In genomic region chr16:73023752-73024570, GRCh38 we compare ENCODE assay signal across 28 cellular contexts. TPM values are rescaled to one million over a fixed set of nuclear protein-coding genes. Genes with fewer than 3 reads are reported as not detected.
A peak's percentile ranks its signal among the peaks of the same experiment; 100 is the strongest.
DNase-seq lines count a peak whose midpoint lies in the region; ATAC-seq and TF ChIP-seq lines count a peak whose summit lies in the region.
"Had no signal": no experiment of that assay in that cellular context is flagged by ENCODE, and none has a peak within 500 bp of the region (broad histone marks: within the 10 kb centered on the region; RNA-seq: fewer than 3 reads in every experiment).

No MANE protein-coding gene starts in this region.

- DNase-seq in RWPE1 (ENCODE audit: low spot score) (no peak), kidney tubule cell (ENCODE audit: low spot score) (peak; percentile 33), sciatic nerve (ENCODE audit: low spot score) (peak; percentile 45), SHP77 (lab: John Stamatoyannopoulos, UW) (no peak), amniotic stem cell (lab: John Stamatoyannopoulos, UW) (no peak), 8988T (no peak)
- DNase-seq in activated CD4-positive, alpha-beta T cell treated with anti-CD3 and anti-CD28 coated beads for 1 hour = no peak
- DNase-seq: activated CD4-positive, alpha-beta T cell treated with anti-CD3 and anti-CD28 coated beads, Interleukin-2, amount 50 U/mL, for 4 hours; activated naive CD4-positive, alpha-beta T cell treated with Interleukin-2 at 50 U/mL for 16 hours; activated T-cell treated with anti-CD3 and anti-CD28 coated beads, Interleukin-2, amount 50 U/mL, for 48 hours; DMS53; dorsolateral prefrontal cortex; H7; Kasumi-1; kidney glomerular epithelial cell; NCI-H1436; NCI-H2081 treated with DMSO at 0.1 percent for 48 hours; NCI-H82; ovary; retina; stimulated activated naive CD8-positive, alpha-beta T cell treated with anti-CD3 and anti-CD28 coated beads, Interleukin-15, Interleukin-2, amounts not matched to agents 100 U/mL and 50 U/mL, for 24 hours had no signal

- H3K36me3 ChIP-seq in HEK293 (ENCODE audit: control insufficient read depth in 2 of 2, insufficient read depth in 1 of 2, low read length in 2 of 2) = no peaks in the 10 kb centered on the region
- H3K36me3 ChIP-seq: BLaER1, gastroesophageal sphincter, ovary had no signal

- peaks cover 20% of the 10 kb centered on the region for H3K4me1 ChIP-seq in HEK293 (ENCODE audit: control insufficient read depth, insufficient read depth, low read length)
- H3K4me1 ChIP-seq: BLaER1 had no signal

- intact Hi-C loops in sciatic nerve (cut with DNase I) = no loop called here

- CTCF ChIA-PET in HEK293 (lab: Yijun Ruan, JAX) (interaction anchor here (0.7 to 1.6 kb wide), 4 partner anchors 8 to 167 kb away, joined by 3 to 5 read pairs (median 3); no protein-coding TSS in a partner anchor), RWPE1 (lab: Yijun Ruan, JAX) (interaction anchor here (0.6 kb wide), 1 partner anchor 35 kb away, joined by 3 read pairs; no protein-coding TSS in a partner anchor)

- H3K27ac ChIP-seq in HEK293 (ENCODE audit: extremely low read depth, low read depth, low read length) = no peak overlapping the region
- peak overlapping the region; percentile 22; the same call in 1 of the 2 replicates for H3K27ac ChIP-seq in RWPE1
- H3K27ac ChIP-seq: BLaER1, dorsolateral prefrontal cortex, ovary, SK-N-MC had no signal

- ATAC-seq in sciatic nerve = no peak
- ATAC-seq: gastroesophageal sphincter; natural killer cell treated with Interleukin-12 subunit alpha and Interleukin-12 subunit beta and Interleukin-15 and Interleukin-18, amount 100 ng/mL, for 72 hours; stimulated activated naive CD8-positive, alpha-beta T cell treated with anti-CD3 and anti-CD28 coated beads, Interleukin-15, Interleukin-2, amounts not matched to agents 100 U/mL and 50 U/mL, for 24 hours had no signal

- POLR2A ChIA-PET in HEK293 (lab: Yijun Ruan, JAX) (no interaction called here), RWPE1 (lab: Yijun Ruan, JAX; ENCODE audit: low non-redundant PET) (no interaction called here)

- H3K4me3 ChIP-seq in HEK293 (ENCODE audit: low read depth, low read length) = no peak overlapping the region
- H3K4me3 ChIP-seq: BLaER1, dorsolateral prefrontal cortex, gastroesophageal sphincter, lung, ovary, SK-N-MC, smooth muscle cell had no signal

- H3K9me3 ChIP-seq in HEK293 (ENCODE audit: control insufficient read depth, insufficient read depth, low read depth, low read length) = no peaks in the 10 kb centered on the region
- H3K9me3 ChIP-seq: BLaER1, gastroesophageal sphincter, ovary had no signal

- TF ChIP-seq CTCF in HEK293 (tag by site-specific recombination; IDR thresholded peaks at IDR 0.05) (no peak), RWPE1 (conservative IDR thresholded peaks at IDR 0.05; ENCODE audit: low read depth) (no peak)

TF ChIP-seq in HEK293, 187 proteins besides CTCF, POLR2A, EP300 and RAD21:
- TF ChIP-seq ZNF280D (tag by site-specific recombination; IDR thresholded peaks at IDR 0.05) (no peak), GLIS1 (tag by site-specific recombination; IDR thresholded peaks at IDR 0.05) (0 out of 2 replicates have a peak, but pooled peaks have one; percentile 16), ZIC2 (tag by site-specific recombination; IDR thresholded peaks at IDR 0.05) (peak; percentile 49)

RNA-seq across cellular contexts. Expression of gene ZFHX3, which starts 24.0 kb away (rescaled TPM):
- total RNA-seq in sciatic nerve = 44.6 TPM

Comparison
In these comparisons a context has a peak if more than half of its experiments do, and no peak if none do; other contexts are left out.
1. DNase-seq: peak in kidney tubule cell (single experiment) and sciatic nerve (single experiment); none in RWPE1 (single experiment), SHP77 (0 of 2), amniotic stem cell (single experiment), activated CD4-positive, alpha-beta T cell treated with anti-CD3 and anti-CD28 coated beads for 1 hour (single experiment) and 8988T (single experiment).